2 cellular contexts compared by ENCODE assay signal in the genomic region with DNA sequence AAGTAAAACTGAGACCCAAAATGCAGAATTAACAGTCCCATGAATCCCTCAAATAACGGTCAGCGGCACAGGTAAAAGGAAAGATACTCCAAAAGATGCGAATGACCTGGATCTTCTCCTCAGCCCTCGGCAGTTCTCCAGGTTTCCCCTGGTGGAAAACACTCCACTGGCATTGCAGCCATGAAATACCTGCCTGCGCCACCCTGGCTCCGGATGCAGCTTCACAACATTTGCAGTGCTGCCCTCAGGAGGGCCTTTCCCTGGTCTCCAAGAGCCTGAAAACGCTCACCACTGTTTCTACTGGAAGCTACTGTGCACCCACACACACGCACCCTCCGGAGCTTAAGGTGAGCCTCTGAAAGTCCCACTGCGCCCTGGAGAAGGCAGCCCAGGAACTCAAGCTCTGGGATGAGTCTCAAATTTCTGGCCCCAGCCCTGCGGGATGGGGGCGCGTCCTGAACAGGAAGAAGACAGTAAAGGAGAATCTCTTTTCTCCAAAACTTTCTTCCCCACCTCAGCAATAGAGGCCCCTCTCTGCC.
TF ChIP-seq lines count a peak whose summit lies in the region.

No MANE protein-coding gene starts in this region.

TF ChIP-seq in SK-N-SH treated with all-trans-retinoic acid at 6 μM for 48 hours, 23 proteins besides CTCF, POLR2A, EP300 and RAD21 (continued from another document):
- no peak for TF ChIP-seq ZFP3 (CRISPR knock-in tag; IDR thresholded peaks at IDR 0.05)
- TF ChIP-seq, protein P1, sequence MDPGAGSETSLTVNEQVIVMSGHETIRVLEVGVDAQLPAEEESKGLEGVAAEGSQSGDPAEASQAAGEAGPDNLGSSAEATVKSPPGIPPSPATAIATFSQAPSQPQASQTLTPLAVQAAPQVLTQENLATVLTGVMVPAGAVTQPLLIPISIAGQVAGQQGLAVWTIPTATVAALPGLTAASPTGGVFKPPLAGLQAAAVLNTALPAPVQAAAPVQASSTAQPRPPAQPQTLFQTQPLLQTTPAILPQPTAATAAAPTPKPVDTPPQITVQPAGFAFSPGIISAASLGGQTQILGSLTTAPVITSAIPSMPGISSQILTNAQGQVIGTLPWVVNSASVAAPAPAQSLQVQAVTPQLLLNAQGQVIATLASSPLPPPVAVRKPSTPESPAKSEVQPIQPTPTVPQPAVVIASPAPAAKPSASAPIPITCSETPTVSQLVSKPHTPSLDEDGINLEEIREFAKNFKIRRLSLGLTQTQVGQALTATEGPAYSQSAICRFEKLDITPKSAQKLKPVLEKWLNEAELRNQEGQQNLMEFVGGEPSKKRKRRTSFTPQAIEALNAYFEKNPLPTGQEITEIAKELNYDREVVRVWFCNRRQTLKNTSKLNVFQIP (CRISPR knock-in tag; IDR thresholded peaks at IDR 0.05; ENCODE audit: borderline replicate concordance, low read depth), result no peak
- no peak for TF ChIP-seq ZC3H10 (CRISPR knock-in tag; IDR thresholded peaks at IDR 0.05)
- TF ChIP-seq, protein P2, sequence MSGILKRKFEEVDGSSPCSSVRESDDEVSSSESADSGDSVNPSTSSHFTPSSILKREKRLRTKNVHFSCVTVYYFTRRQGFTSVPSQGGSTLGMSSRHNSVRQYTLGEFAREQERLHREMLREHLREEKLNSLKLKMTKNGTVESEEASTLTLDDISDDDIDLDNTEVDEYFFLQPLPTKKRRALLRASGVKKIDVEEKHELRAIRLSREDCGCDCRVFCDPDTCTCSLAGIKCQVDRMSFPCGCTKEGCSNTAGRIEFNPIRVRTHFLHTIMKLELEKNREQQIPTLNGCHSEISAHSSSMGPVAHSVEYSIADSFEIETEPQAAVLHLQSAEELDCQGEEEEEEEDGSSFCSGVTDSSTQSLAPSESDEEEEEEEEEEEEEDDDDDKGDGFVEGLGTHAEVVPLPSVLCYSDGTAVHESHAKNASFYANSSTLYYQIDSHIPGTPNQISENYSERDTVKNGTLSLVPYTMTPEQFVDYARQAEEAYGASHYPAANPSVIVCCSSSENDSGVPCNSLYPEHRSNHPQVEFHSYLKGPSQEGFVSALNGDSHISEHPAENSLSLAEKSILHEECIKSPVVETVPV (CRISPR knock-in tag; IDR thresholded peaks at IDR 0.05), result no peak

TF ChIP-seq in SK-N-SH, 30 proteins besides CTCF, POLR2A, EP300 and RAD21 (continued from another document):
- TF ChIP-seq, protein P3, sequence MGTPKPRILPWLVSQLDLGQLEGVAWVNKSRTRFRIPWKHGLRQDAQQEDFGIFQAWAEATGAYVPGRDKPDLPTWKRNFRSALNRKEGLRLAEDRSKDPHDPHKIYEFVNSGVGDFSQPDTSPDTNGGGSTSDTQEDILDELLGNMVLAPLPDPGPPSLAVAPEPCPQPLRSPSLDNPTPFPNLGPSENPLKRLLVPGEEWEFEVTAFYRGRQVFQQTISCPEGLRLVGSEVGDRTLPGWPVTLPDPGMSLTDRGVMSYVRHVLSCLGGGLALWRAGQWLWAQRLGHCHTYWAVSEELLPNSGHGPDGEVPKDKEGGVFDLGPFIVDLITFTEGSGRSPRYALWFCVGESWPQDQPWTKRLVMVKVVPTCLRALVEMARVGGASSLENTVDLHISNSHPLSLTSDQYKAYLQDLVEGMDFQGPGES (IDR thresholded peaks at IDR 0.05; ENCODE audit: low read depth, low read length), result no peak
- no peak for TF ChIP-seq CHD2 (IDR thresholded peaks at IDR 0.05; ENCODE audit: low read length, partially characterized antibody)
- no peak for TF ChIP-seq MEF2A (IDR thresholded peaks at IDR 0.05; ENCODE audit: borderline replicate concordance, low read depth)
- no peak for TF ChIP-seq TEAD4 (IDR thresholded peaks at IDR 0.05; ENCODE audit: borderline replicate concordance, insufficient read depth)
- no peak for TF ChIP-seq GATA2 (CRISPR knock-in tag; IDR thresholded peaks at IDR 0.05)
- no peak for TF ChIP-seq YY1 (IDR thresholded peaks at IDR 0.05; ENCODE audit: low read depth)
- TF ChIP-seq NFIC (IDR thresholded peaks at IDR 0.05; ENCODE audit: borderline replicate concordance), result no peak
- TF ChIP-seq RFX5 (IDR thresholded peaks at IDR 0.05; ENCODE audit: low read length), result no peak
- TF ChIP-seq RCOR1 (IDR thresholded peaks at IDR 0.05; ENCODE audit: low read length), result no peak
- TF ChIP-seq, protein P4, sequence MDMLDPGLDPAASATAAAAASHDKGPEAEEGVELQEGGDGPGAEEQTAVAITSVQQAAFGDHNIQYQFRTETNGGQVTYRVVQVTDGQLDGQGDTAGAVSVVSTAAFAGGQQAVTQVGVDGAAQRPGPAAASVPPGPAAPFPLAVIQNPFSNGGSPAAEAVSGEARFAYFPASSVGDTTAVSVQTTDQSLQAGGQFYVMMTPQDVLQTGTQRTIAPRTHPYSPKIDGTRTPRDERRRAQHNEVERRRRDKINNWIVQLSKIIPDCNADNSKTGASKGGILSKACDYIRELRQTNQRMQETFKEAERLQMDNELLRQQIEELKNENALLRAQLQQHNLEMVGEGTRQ (IDR thresholded peaks at IDR 0.05; ENCODE audit: borderline replicate concordance, low read depth, low read length), result no peak
